ENCODE assay signal across 9 cellular contexts in genomic region chr21:39000496-39000895, GRCh38.
DNase-seq lines count a peak whose midpoint lies in the region; ATAC-seq and TF ChIP-seq lines count a peak whose summit lies in the region.
"Had no signal": no experiment of that assay in that cellular context is flagged by ENCODE, and none has a peak within 500 bp of the region (broad histone marks: within the 10 kb centered on the region; RNA-seq: fewer than 3 reads in every experiment).

No MANE protein-coding gene starts in this region.

- peaks cover 37% of the 10 kb centered on the region for H3K4me1 Mint-ChIP-seq in activated T-cell treated with anti-CD3 and anti-CD28 coated beads, Interleukin-2, amount 50 U/mL, for 24 hours (ENCODE audit: low read depth)
- peaks cover 15% of the 10 kb centered on the region for H3K4me1 Mint-ChIP-seq in activated CD4-positive, alpha-beta memory T cell treated with anti-CD3 and anti-CD28 coated beads for 36 hours (ENCODE audit: low read depth)

- H3K27ac Mint-ChIP-seq in activated T-cell treated with anti-CD3 and anti-CD28 coated beads, Interleukin-2, amount 50 U/mL, for 24 hours, result peak overlapping the region; percentile 75
- H3K27ac Mint-ChIP-seq in activated CD4-positive, alpha-beta memory T cell treated with anti-CD3 and anti-CD28 coated beads for 36 hours, result no peak overlapping the region

- H3K9me3 ChIP-seq in heart right ventricle, result peaks cover 0 to under 1% (median 0%) of the 10 kb centered on the region in 11 donors

- H3K36me3 Mint-ChIP-seq in activated T-cell treated with anti-CD3 and anti-CD28 coated beads, Interleukin-2, amount 50 U/mL, for 24 hours (ENCODE audit: low read depth), result no peaks in the 10 kb centered on the region
- H3K36me3 Mint-ChIP-seq in activated CD4-positive, alpha-beta memory T cell treated with anti-CD3 and anti-CD28 coated beads for 36 hours, result no peaks in the 10 kb centered on the region

- WGBS in heart right ventricle, 2 donors, result 60 to 65% methylated on average over 3 of the region's 3 CpGs

- peaks cover 10 to 96% (median 79%) of the 10 kb centered on the region in 9 donors for H3K4me1 ChIP-seq in heart right ventricle

- CTCF ChIA-PET in activated CD4-positive, alpha-beta memory T cell treated with anti-CD3 and anti-CD28 coated beads for 36 hours (lab: Charles Lee), result no interaction called here

- DNase-seq in activated T-cell treated with anti-CD3 and anti-CD28 coated beads, Interleukin-2, amount 50 U/mL, for 24 hours, result no peak
- no peak for DNase-seq in activated T-cell treated with anti-CD3 and anti-CD28 coated beads for 4 hours
- DNase-seq in activated CD4-positive, alpha-beta memory T cell treated with anti-CD3 and anti-CD28 coated beads for 36 hours, result peak; percentile 63
- peak in 1 of 2 donors; percentile 66 for DNase-seq in heart right ventricle
- DNase-seq in stimulated activated naive CD8-positive, alpha-beta T cell treated with anti-CD3 and anti-CD28 coated beads, Interleukin-15, Interleukin-2, amounts not matched to agents 100 U/mL and 50 U/mL, for 24 hours, result peak; percentile 50
- DNase-seq in superior temporal gyrus (ENCODE audit: extremely low spot score), result no peak
- no peak for DNase-seq in activated CD4-positive, CD25-positive, alpha-beta regulatory T cell treated with anti-CD3 and anti-CD28 coated beads, Interleukin-2, amount 50 U/mL, for 72 hours
- DNase-seq: NCI-H187 treated with DMSO at 0.1 percent for 48 hours had no signal

- no peak overlapping the region for H3K4me3 ChIP-seq in heart right ventricle

- POLR2A ChIA-PET in activated CD4-positive, alpha-beta memory T cell treated with anti-CD3 and anti-CD28 coated beads for 36 hours (lab: Charles Lee), result no interaction called here

- H3K27ac ChIP-seq in heart right ventricle, result peak overlapping the region in 9 of 10 donors; percentile 48 to 82 (median 67)

- intact Hi-C loops in activated CD4-positive, alpha-beta memory T cell treated with anti-CD3 and anti-CD28 coated beads for 36 hours (cut with micrococcal nuclease), result loop anchor here (2.0 kb wide), 1 partner anchor 162 kb away; no protein-coding TSS in a partner anchor
- intact Hi-C loops in heart right ventricle (cut with DNase I), result loop anchor here in 5 of 10 donors (5.0 to 10.0 kb wide), 9 partner anchors 54 to 496 kb away; partner anchors contain the start of gene ETS2 (in 2 of the 5)

- no peaks in the 10 kb centered on the region for H3K36me3 ChIP-seq in heart right ventricle

- peaks cover 22% of the 10 kb centered on the region for H3K27me3 Mint-ChIP-seq in activated T-cell treated with anti-CD3 and anti-CD28 coated beads, Interleukin-2, amount 50 U/mL, for 24 hours
- H3K27me3 Mint-ChIP-seq in activated CD4-positive, alpha-beta memory T cell treated with anti-CD3 and anti-CD28 coated beads for 36 hours, result peaks cover 11% of the 10 kb centered on the region

- peak in 1 of 9 donors; percentile 14 for TF ChIP-seq CTCF in heart right ventricle (IDR thresholded peaks at IDR 0.05)

- no peaks in the 10 kb centered on the region for H3K9me3 Mint-ChIP-seq in activated T-cell treated with anti-CD3 and anti-CD28 coated beads, Interleukin-2, amount 50 U/mL, for 24 hours
- H3K9me3 Mint-ChIP-seq in activated CD4-positive, alpha-beta memory T cell treated with anti-CD3 and anti-CD28 coated beads for 36 hours, result no peaks in the 10 kb centered on the region

- peak; percentile 16 to 70 (median 47) for ATAC-seq in heart right ventricle
- ATAC-seq in stimulated activated naive CD8-positive, alpha-beta T cell treated with anti-CD3 and anti-CD28 coated beads, Interleukin-15, Interleukin-2, amounts not matched to agents 100 U/mL and 50 U/mL, for 24 hours, result peak; percentile 71
- ATAC-seq in HG02678 (IDR thresholded peaks at IDR 0.05; ENCODE audit: unreplicated experiment), result no peak

- no peak overlapping the region for H3K4me3 Mint-ChIP-seq in activated T-cell treated with anti-CD3 and anti-CD28 coated beads, Interleukin-2, amount 50 U/mL, for 24 hours
- H3K4me3 Mint-ChIP-seq in activated CD4-positive, alpha-beta memory T cell treated with anti-CD3 and anti-CD28 coated beads for 36 hours, result no peak overlapping the region

- no peaks in the 10 kb centered on the region for H3K27me3 ChIP-seq in heart right ventricle

Comparison
In these comparisons a context has a peak if more than half of its experiments do, and no peak if none do; other contexts are left out.
1. DNase-seq: peak in activated CD4-positive, alpha-beta memory T cell treated with anti-CD3 and anti-CD28 coated beads for 36 hours (single experiment) and stimulated activated naive CD8-positive, alpha-beta T cell treated with anti-CD3 and anti-CD28 coated beads, Interleukin-15, Interleukin-2, amounts not matched to agents 100 U/mL and 50 U/mL, for 24 hours (single experiment); none in activated T-cell treated with anti-CD3 and anti-CD28 coated beads, Interleukin-2, amount 50 U/mL, for 24 hours (single experiment), activated T-cell treated with anti-CD3 and anti-CD28 coated beads for 4 hours (single experiment), superior temporal gyrus (single experiment) and activated CD4-positive, CD25-positive, alpha-beta regulatory T cell treated with anti-CD3 and anti-CD28 coated beads, Interleukin-2, amount 50 U/mL, for 72 hours (single experiment).